In the genomic region with DNA sequence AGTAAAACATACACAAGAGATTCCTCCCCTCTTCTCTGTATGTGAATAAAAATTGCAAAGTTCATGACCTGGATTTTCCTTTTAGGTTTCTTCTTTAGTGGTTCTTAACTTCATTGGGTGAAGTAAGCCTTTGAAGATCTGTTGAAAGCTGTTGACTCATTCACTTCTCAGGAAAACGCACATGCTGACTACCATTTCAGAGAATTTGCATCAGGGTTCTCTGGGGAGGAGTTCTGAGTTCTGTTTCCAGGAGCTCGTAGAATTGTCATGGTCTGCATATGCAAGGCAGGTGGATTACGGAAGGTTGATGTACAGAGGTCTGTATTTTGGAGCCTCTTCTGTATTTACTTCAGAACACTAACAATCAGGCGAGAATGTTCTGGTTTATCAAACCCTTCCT, we compare ENCODE assay signal across 9 cellular contexts. TPM values are rescaled to one million over a fixed set of nuclear protein-coding genes. Genes with fewer than 3 reads are reported as not detected.
DNase-seq lines count a peak whose midpoint lies in the region; ATAC-seq and TF ChIP-seq lines count a peak whose summit lies in the region.
"Had no signal": no experiment of that assay in that cellular context is flagged by ENCODE, and none has a peak within 500 bp of the region (broad histone marks: within the 10 kb centered on the region; RNA-seq: fewer than 3 reads in every experiment).

No MANE protein-coding gene starts in this region.

- H3K9me3 ChIP-seq in smooth muscle cell (replicated peaks; ENCODE audit: low read depth) (no peaks in the 10 kb centered on the region), prostate gland (no peaks in the 10 kb centered on the region)

- H3K27ac Mint-ChIP-seq in activated T-helper 1 cell treated with anti-CD3 and anti-CD28 coated beads, Interleukin-12 subunit alpha, Interleukin-12 subunit beta, Interleukin-2, Interleukin-4 antibody, amounts not matched to agents 30 ng/mL and 10 ng/mL and 1 ng/mL, durations not matched to agents 14 hours and 24 hours and 36 hours: peak overlapping the region; percentile 89
- no peak overlapping the region for H3K27ac Mint-ChIP-seq in memory B cell

- H3K36me3 ChIP-seq in smooth muscle cell (ENCODE audit: low read depth) (no peaks in the 10 kb centered on the region), prostate gland (no peaks in the 10 kb centered on the region)

- H3K4me3 ChIP-seq in smooth muscle cell: no peak overlapping the region
- no peak overlapping the region for H3K4me3 ChIP-seq in prostate gland

- no peak overlapping the region for H2AFZ ChIP-seq in smooth muscle cell (ENCODE audit: low read depth)

- no peak overlapping the region for H3K4me2 ChIP-seq in smooth muscle cell

- peak overlapping the region; percentile 96 for H3K4me3 Mint-ChIP-seq in activated T-helper 1 cell treated with anti-CD3 and anti-CD28 coated beads, Interleukin-12 subunit alpha, Interleukin-12 subunit beta, Interleukin-2, Interleukin-4 antibody, amounts not matched to agents 30 ng/mL and 10 ng/mL and 1 ng/mL, durations not matched to agents 14 hours and 24 hours and 36 hours
- H3K4me3 Mint-ChIP-seq in memory B cell: peak overlapping the region; percentile 95

- no peak overlapping the region for H3K9ac ChIP-seq in smooth muscle cell (ENCODE audit: low read depth)

- H4K20me1 ChIP-seq in smooth muscle cell (ENCODE audit: low read depth): no peaks in the 10 kb centered on the region

- H3K4me1 ChIP-seq in smooth muscle cell (ENCODE audit: low read depth): peaks cover 16% of the 10 kb centered on the region
- peaks cover 2% of the 10 kb centered on the region for H3K4me1 ChIP-seq in prostate gland (replicated peaks)

- WGBS in smooth muscle cell (ENCODE audit: low lambda C conversion rate): 36% methylated on average over 4 of the region's 4 CpGs
- WGBS in prostate gland: 89% methylated on average over 4 of the region's 4 CpGs

- TF ChIP-seq CTCF in smooth muscle cell (IDR thresholded peaks at IDR 0.05; ENCODE audit: borderline replicate concordance, insufficient read depth, poor library complexity, severe bottlenecking) (no peak), prostate gland (IDR thresholded peaks at IDR 0.05) (no peak)

- DNase-seq in CD1c-positive myeloid dendritic cell (ENCODE audit: extremely low spot score): peak; percentile 60
- peak; percentile 67 for DNase-seq in activated T-helper 1 cell treated with anti-CD3 and anti-CD28 coated beads, Interleukin-12 subunit alpha, Interleukin-12 subunit beta, Interleukin-2, Interleukin-4 antibody, amounts not matched to agents 30 ng/mL and 10 ng/mL and 1 ng/mL, durations not matched to agents 14 hours and 24 hours and 36 hours (ENCODE audit: low spot score)
- DNase-seq in memory B cell (ENCODE audit: low spot score in 2 of 2): peak in 1 of 2 donors; percentile 26
- no peak for DNase-seq in smooth muscle cell (lab: John Stamatoyannopoulos, UW; ENCODE audit: unreplicated experiment)
- DNase-seq in NCI-H1436 treated with DMSO at 0.1 percent for 48 hours (lab: John Stamatoyannopoulos, UW): no peak
- no peak for DNase-seq in prostate gland (ENCODE audit: low spot score)

- intact Hi-C loops in activated T-helper 1 cell treated with anti-CD3 and anti-CD28 coated beads, Interleukin-12 subunit alpha, Interleukin-12 subunit beta, Interleukin-2, Interleukin-4 antibody, amounts not matched to agents 30 ng/mL and 10 ng/mL and 1 ng/mL, durations not matched to agents 14 hours and 24 hours and 36 hours (cut with micrococcal nuclease): loop anchor here (1.0 to 10.0 kb wide), 14 partner anchors 21 to 1375 kb away; partner anchors contain the start of genes BCAP29, COG5, DLD and DUS4L
- intact Hi-C loops in prostate gland (cut with DNase I): no loop called here

- peaks cover 2% of the 10 kb centered on the region for H3K27me3 Mint-ChIP-seq in activated T-helper 1 cell treated with anti-CD3 and anti-CD28 coated beads, Interleukin-12 subunit alpha, Interleukin-12 subunit beta, Interleukin-2, Interleukin-4 antibody, amounts not matched to agents 30 ng/mL and 10 ng/mL and 1 ng/mL, durations not matched to agents 14 hours and 24 hours and 36 hours (ENCODE audit: insufficient read depth)
- peaks cover 2% of the 10 kb centered on the region for H3K27me3 Mint-ChIP-seq in memory B cell

- no peaks in the 10 kb centered on the region for H3F3A ChIP-seq in smooth muscle cell (ENCODE audit: low read depth)

- peaks cover 53% of the 10 kb centered on the region for H3K4me1 Mint-ChIP-seq in activated T-helper 1 cell treated with anti-CD3 and anti-CD28 coated beads, Interleukin-12 subunit alpha, Interleukin-12 subunit beta, Interleukin-2, Interleukin-4 antibody, amounts not matched to agents 30 ng/mL and 10 ng/mL and 1 ng/mL, durations not matched to agents 14 hours and 24 hours and 36 hours (ENCODE audit: low read depth)
- H3K4me1 Mint-ChIP-seq in memory B cell: peaks cover 20% of the 10 kb centered on the region

- no peak for TF ChIP-seq POLR2A in prostate gland (IDR thresholded peaks at IDR 0.05)

- ATAC-seq in HG03095 (IDR thresholded peaks at IDR 0.05; ENCODE audit: unreplicated experiment) (peak; percentile 59), memory B cell (ENCODE audit: low read depth) (peak; percentile 57), GM21423 (IDR thresholded peaks at IDR 0.05; ENCODE audit: unreplicated experiment) (no peak)

- no peaks in the 10 kb centered on the region for H3K79me2 ChIP-seq in smooth muscle cell (ENCODE audit: low read depth)

- no peaks in the 10 kb centered on the region for H3K9me3 Mint-ChIP-seq in activated T-helper 1 cell treated with anti-CD3 and anti-CD28 coated beads, Interleukin-12 subunit alpha, Interleukin-12 subunit beta, Interleukin-2, Interleukin-4 antibody, amounts not matched to agents 30 ng/mL and 10 ng/mL and 1 ng/mL, durations not matched to agents 14 hours and 24 hours and 36 hours
- H3K9me3 Mint-ChIP-seq in memory B cell: no peaks in the 10 kb centered on the region

- peaks cover 80% of the 10 kb centered on the region for H3K27me3 ChIP-seq in smooth muscle cell (ENCODE audit: low read depth)
- no peaks in the 10 kb centered on the region for H3K27me3 ChIP-seq in prostate gland (replicated peaks; ENCODE audit: insufficient read depth)

- H3K27ac ChIP-seq in smooth muscle cell (ENCODE audit: low read depth): no peak overlapping the region
- no peak overlapping the region for H3K27ac ChIP-seq in prostate gland
- H3K27ac ChIP-seq: HL-60 had no signal

- H3K36me3 Mint-ChIP-seq in activated T-helper 1 cell treated with anti-CD3 and anti-CD28 coated beads, Interleukin-12 subunit alpha, Interleukin-12 subunit beta, Interleukin-2, Interleukin-4 antibody, amounts not matched to agents 30 ng/mL and 10 ng/mL and 1 ng/mL, durations not matched to agents 14 hours and 24 hours and 36 hours (ENCODE audit: low read depth): peaks cover 3% of the 10 kb centered on the region
- no peaks in the 10 kb centered on the region for H3K36me3 Mint-ChIP-seq in memory B cell

RNA-seq across cellular contexts. Expression of gene SLC26A4, which starts 1.0 kb away (rescaled TPM):
- total RNA-seq in activated T-helper 1 cell treated with anti-CD3 and anti-CD28 coated beads, Interleukin-12 subunit alpha, Interleukin-12 subunit beta, Interleukin-2, Interleukin-4 antibody, amounts not matched to agents 30 ng/mL and 10 ng/mL and 1 ng/mL, durations not matched to agents 14 hours and 24 hours and 36 hours: 7.2 and 7.9 TPM in 2 replicates
- total RNA-seq in smooth muscle cell (0.85 and 1.7 TPM in 2 replicates), prostate gland (1 to 10 TPM; 1.0 to 3.4 TPM)
- 0.06 and 0.57 TPM in 2 replicates for polyA plus RNA-seq in smooth muscle cell

Comparison
In these comparisons a context has a peak if more than half of its experiments do, and no peak if none do; other contexts are left out.
1. DNase-seq: peak in CD1c-positive myeloid dendritic cell (single experiment) and activated T-helper 1 cell treated with anti-CD3 and anti-CD28 coated beads, Interleukin-12 subunit alpha, Interleukin-12 subunit beta, Interleukin-2, Interleukin-4 antibody, amounts not matched to agents 30 ng/mL and 10 ng/mL and 1 ng/mL, durations not matched to agents 14 hours and 24 hours and 36 hours (single experiment); none in smooth muscle cell (single experiment), NCI-H1436 treated with DMSO at 0.1 percent for 48 hours (single experiment) and prostate gland (single experiment).